6 cellular contexts compared by ENCODE assay signal in genomic region chr4:188904617-188905016, GRCh38.
"Had no signal": no experiment of that assay in that cellular context is flagged by ENCODE, and none has a peak within 500 bp of the region (broad histone marks: within the 10 kb centered on the region; RNA-seq: fewer than 3 reads in every experiment).

No MANE protein-coding gene starts in this region.

- H2AFZ ChIP-seq: GM23248 had no signal

- H3K27ac ChIP-seq: GM23248 had no signal

- H3K4me3 ChIP-seq: GM23248, K562 had no signal

- DNase-seq: GM23248, GOT3, H9, HCEC 1CT, KG1 had no signal

- H3K9ac ChIP-seq: GM23248 had no signal
